ENCODE assay signal across 27 cellular contexts in the genomic region with DNA sequence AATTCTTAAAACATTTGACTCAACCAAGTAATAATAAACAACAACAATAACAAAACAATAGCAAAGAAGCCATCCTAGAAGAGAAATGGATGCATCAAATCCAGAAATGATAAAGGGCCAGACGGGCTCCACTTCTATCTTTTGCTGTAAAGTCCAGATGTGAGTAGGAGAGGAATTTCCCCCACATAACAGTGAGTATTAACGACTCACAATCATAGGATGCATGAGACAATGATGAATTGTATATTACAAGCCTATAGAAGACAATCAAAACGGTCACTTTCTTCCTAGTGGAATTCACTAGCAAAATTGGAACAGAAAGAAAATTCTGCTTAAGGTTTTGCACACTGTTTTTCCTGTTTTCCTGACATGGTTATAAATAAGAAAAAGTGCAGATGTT.
DNase-seq lines count a peak whose midpoint lies in the region; ATAC-seq and TF ChIP-seq lines count a peak whose summit lies in the region.
"Had no signal": no experiment of that assay in that cellular context is flagged by ENCODE, and none has a peak within 500 bp of the region (broad histone marks: within the 10 kb centered on the region; RNA-seq: fewer than 3 reads in every experiment).

No MANE protein-coding gene starts in this region.

- H3K4me3 ChIP-seq in RWPE2 (ENCODE audit: severe bottlenecking) (no peak overlapping the region), prostate gland (no peak overlapping the region), aorta (ENCODE audit: low read length in 2 of 2) (no peak overlapping the region)
- H3K4me3 ChIP-seq: A549; BLaER1 treated with 17β-estradiol and CSF1 and Interleukin-3, amounts not matched to agents 10 nM and 100 nM; Peyer's patch; SJCRH30 had no signal

- H3K36me3 ChIP-seq in RWPE2 (ENCODE audit: low read depth) (no peaks in the 10 kb centered on the region), prostate gland (no peaks in the 10 kb centered on the region), aorta (ENCODE audit: control insufficient read depth in 1 of 2, insufficient read depth in 2 of 2, low read length in 1 of 2) (no peaks in the 10 kb centered on the region)
- H3K36me3 ChIP-seq: BLaER1 treated with 17β-estradiol and CSF1 and Interleukin-3, amounts not matched to agents 10 nM and 100 nM; Peyer's patch; SJCRH30 had no signal

- H3K27ac ChIP-seq in RWPE2 (ENCODE audit: poor library complexity, severe bottlenecking) (no peak overlapping the region), prostate gland (no peak overlapping the region), aorta (ENCODE audit: low read depth in 1 of 2, low read length in 2 of 2) (no peak overlapping the region)
- H3K27ac ChIP-seq: A549; BLaER1 treated with 17β-estradiol and CSF1 and Interleukin-3, amounts not matched to agents 10 nM and 100 nM; Peyer's patch; SJCRH30 had no signal

- no peaks in the 10 kb centered on the region for H3K9me3 ChIP-seq in RWPE2 (ENCODE audit: severe bottlenecking)
- H3K9me3 ChIP-seq in prostate gland = no peaks in the 10 kb centered on the region
- H3K9me3 ChIP-seq in aorta (ENCODE audit: control insufficient read depth, low read length) = peaks cover 1% of the 10 kb centered on the region
- H3K9me3 ChIP-seq: A549; BLaER1 treated with 17β-estradiol and CSF1 and Interleukin-3, amounts not matched to agents 10 nM and 100 nM; Peyer's patch; SJCRH30 had no signal

- WGBS in prostate gland = 74% methylated on average over 3 of the region's 3 CpGs
- WGBS in aorta, 2 donors = 63 to 70% methylated on average over 3 of the region's 3 CpGs

- TF ChIP-seq POLR2A in prostate gland (IDR thresholded peaks at IDR 0.05) = no peak

- DNase-seq in ELR (ENCODE audit: low read depth) (peak; percentile 49), HT1080 (ENCODE audit: low read depth) (peak; percentile 71), RWPE2 (ENCODE audit: low spot score) (no peak), foreskin melanocyte (peak; percentile 35), prostate gland (ENCODE audit: low spot score) (no peak), aorta (no peak), NOMO-1 treated with DMSO at 0.1 percent for 48 hours (lab: John Stamatoyannopoulos, UW; ENCODE audit: unreplicated experiment) (no peak)
- DNase-seq: AML-193; CD4-positive, alpha-beta T cell; COR-L47; DMS53; NCI-H1092 treated with DMSO at 0.1 percent for 48 hours; NCI-H1436; NCI-H187; NCI-H2081 treated with DMSO at 0.1 percent for 48 hours; NCI-H2171; NCI-H226; NCI-H510A; NK-92 treated with Interleukin-12 subunit alpha and Interleukin-12 subunit beta, amount 100 ng/mL, for 24 hours; Peyer's patch; SJCRH30; T-cell had no signal

- H3K4me1 ChIP-seq in RWPE2 (ENCODE audit: insufficient read depth, poor library complexity, severe bottlenecking) = no peaks in the 10 kb centered on the region
- H3K4me1 ChIP-seq in prostate gland (replicated peaks) = no peaks in the 10 kb centered on the region
- no peaks in the 10 kb centered on the region for H3K4me1 ChIP-seq in aorta (ENCODE audit: control insufficient read depth in 1 of 2, insufficient read depth in 2 of 2, low read length in 2 of 2)
- H3K4me1 ChIP-seq: BLaER1 treated with 17β-estradiol and CSF1 and Interleukin-3, amounts not matched to agents 10 nM and 100 nM; Peyer's patch; SJCRH30 had no signal

- intact Hi-C loops in prostate gland (cut with DNase I) (loop anchor here (10.0 kb wide), 1 partner anchor 105 kb away; no protein-coding TSS in a partner anchor), aorta (cut with DNase I) (no loop called here)

- TF ChIP-seq CTCF in RWPE2 (IDR thresholded peaks at IDR 0.05; ENCODE audit: poor library complexity, severe bottlenecking) (no peak), prostate gland (IDR thresholded peaks at IDR 0.05) (no peak)

- ATAC-seq in RWPE2 (ENCODE audit: low read depth) = peak; percentile 60; the same call in 2 of the 3 replicates
- ATAC-seq in aorta (ENCODE audit: low FRiP score) = no peak
- no peak for ATAC-seq in GM18502 (IDR thresholded peaks at IDR 0.05; ENCODE audit: poor library complexity, unreplicated experiment)
- ATAC-seq: A549, HCT116, Right ventricle myocardium inferior, T-cell had no signal

- no peaks in the 10 kb centered on the region for H3K27me3 ChIP-seq in RWPE2 (ENCODE audit: insufficient read depth, poor library complexity, severe bottlenecking)
- no peaks in the 10 kb centered on the region for H3K27me3 ChIP-seq in prostate gland (replicated peaks; ENCODE audit: insufficient read depth)
- no peaks in the 10 kb centered on the region for H3K27me3 ChIP-seq in aorta (ENCODE audit: control insufficient read depth in 1 of 2, insufficient read depth in 2 of 2, low read length in 1 of 2)
- H3K27me3 ChIP-seq: BLaER1 treated with 17β-estradiol and CSF1 and Interleukin-3, amounts not matched to agents 10 nM and 100 nM; Peyer's patch; SJCRH30 had no signal

Comparison
In these comparisons a context has a peak if more than half of its experiments do, and no peak if none do; other contexts are left out.
1. DNase-seq: peak in ELR (single experiment), HT1080 (single experiment) and foreskin melanocyte (single experiment); none in RWPE2 (single experiment), prostate gland (single experiment), aorta (0 of 2) and NOMO-1 treated with DMSO at 0.1 percent for 48 hours (single experiment).